Comparison of ENCODE assay signal across 1 cellular context in genomic region chr11:74948898-74949747, GRCh38.
TF ChIP-seq lines count a peak whose summit lies in the region.

Gene SPCS2, plus strand, starts transcription at chr11:74949266. Its CDS starts 20 bp downstream, at chr11:74949286.
Gene XRRA1, minus strand, starts transcription at chr11:74949091. Its CDS starts 8,213 bp downstream, at chr11:74940878.

TF ChIP-seq in GM12878, 131 proteins besides CTCF, POLR2A, EP300 and RAD21 (continued from another document):
- no peak for TF ChIP-seq TCF7 (IDR thresholded peaks at IDR 0.05; ENCODE audit: borderline replicate concordance)
- peak; percentile 95 for TF ChIP-seq CREB1 (IDR thresholded peaks at IDR 0.05; ENCODE audit: low read depth)
- TF ChIP-seq SKIL (IDR thresholded peaks at IDR 0.05; ENCODE audit: low read depth, poor library complexity, severe bottlenecking): peak; percentile 43
- TF ChIP-seq JUND (IDR thresholded peaks at IDR 0.05; ENCODE audit: low read depth, low read length): 0 out of 2 replicates have a peak, but pooled peaks have one; percentile 17
- TF ChIP-seq WRNIP1 (IDR thresholded peaks at IDR 0.05; ENCODE audit: borderline replicate concordance, low read depth, low read length): no peak
- TF ChIP-seq MAX (IDR thresholded peaks at IDR 0.05; ENCODE audit: low read depth, low read length): peak; percentile 59; the same call in 1 of the 2 replicates
- no peak for TF ChIP-seq FOXK2 (IDR thresholded peaks at IDR 0.05)
- no peak for TF ChIP-seq RBBP5 (conservative IDR thresholded peaks at IDR 0.05)
- TF ChIP-seq LARP7 (IDR thresholded peaks at IDR 0.05): peak; percentile 61; the same call in 1 of the 2 replicates
- TF ChIP-seq ZNF24 (IDR thresholded peaks at IDR 0.05): no peak
- 0 out of 2 replicates have a peak, but pooled peaks have one; percentile 50 for TF ChIP-seq DPF2 (IDR thresholded peaks at IDR 0.05)
- peak; percentile 90 for TF ChIP-seq USF1 (IDR thresholded peaks at IDR 0.05; ENCODE audit: borderline replicate concordance, extremely low read length, insufficient read depth, low read depth, low read length)
- peak; percentile 60; the same call in 1 of the 2 replicates for TF ChIP-seq TCF12 (IDR thresholded peaks at IDR 0.05; ENCODE audit: low read depth, low read length)
- no peak for TF ChIP-seq NFXL1 (IDR thresholded peaks at IDR 0.05; ENCODE audit: borderline replicate concordance)
- peak; percentile 73 for TF ChIP-seq EED (IDR thresholded peaks at IDR 0.05; ENCODE audit: low read depth)
- TF ChIP-seq CBX3 (IDR thresholded peaks at IDR 0.05; ENCODE audit: borderline replicate concordance, low read depth): no peak
- TF ChIP-seq HCFC1 (IDR thresholded peaks at IDR 0.05; ENCODE audit: low read length): peak; percentile 86
- TF ChIP-seq ZSCAN29 (IDR thresholded peaks at IDR 0.05): peak; percentile 65; the same call in 1 of the 2 replicates
- TF ChIP-seq CHD2 (IDR thresholded peaks at IDR 0.05; ENCODE audit: borderline replicate concordance, low read depth, low read length): peak; percentile 66; the same call in 1 of the 2 replicates
- no peak for TF ChIP-seq ELK1 (IDR thresholded peaks at IDR 0.05; ENCODE audit: low read depth, low read length)
- TF ChIP-seq RFX5 (IDR thresholded peaks at IDR 0.05; ENCODE audit: low read depth, low read length): peak; percentile 87
- peak; percentile 29; the same call in 1 of the 2 replicates for TF ChIP-seq CBX5 (IDR thresholded peaks at IDR 0.05; ENCODE audit: low read depth)
- peak; percentile 60 for TF ChIP-seq MXI1 (IDR thresholded peaks at IDR 0.05; ENCODE audit: low read depth, low read length)
- peak; percentile 80 for TF ChIP-seq USF2 (IDR thresholded peaks at IDR 0.05; ENCODE audit: borderline replicate concordance, low read depth, low read length)
- TF ChIP-seq YBX1 (IDR thresholded peaks at IDR 0.05): no peak
